Comparison of ENCODE assay signal across 8 cellular contexts in the genomic region with DNA sequence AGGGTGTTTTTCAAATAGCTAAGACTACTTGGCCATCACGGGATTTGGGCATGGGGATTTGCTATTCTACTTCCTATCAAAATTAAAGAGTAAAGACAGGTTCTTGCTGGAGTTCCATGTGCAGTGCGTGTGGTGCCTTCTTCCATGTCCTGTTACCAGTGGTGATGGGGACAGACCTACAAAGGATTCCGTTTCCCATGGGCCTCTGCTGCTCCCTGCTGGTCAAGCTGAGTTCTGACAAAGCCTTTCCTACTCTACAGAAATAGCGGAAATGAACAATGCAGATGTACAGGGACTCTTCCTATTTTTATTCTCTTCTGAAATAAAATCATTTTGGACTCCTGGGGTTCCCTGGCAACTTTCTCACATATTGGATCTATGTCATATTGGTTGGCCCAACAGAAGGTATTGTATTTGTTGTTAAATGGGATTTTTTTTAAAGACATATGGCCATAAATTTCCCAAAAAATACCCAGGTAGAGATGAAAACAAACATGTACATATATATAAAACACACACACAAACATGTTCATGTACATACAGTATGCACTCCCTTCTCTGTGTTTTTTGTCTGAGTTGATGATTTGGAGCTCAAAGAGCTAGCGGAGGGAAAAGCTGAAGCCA.
DNase-seq lines count a peak whose midpoint lies in the region; ATAC-seq, FAIRE-seq and TF ChIP-seq lines count a peak whose summit lies in the region.
"Had no signal": no experiment of that assay in that cellular context is flagged by ENCODE, and none has a peak within 500 bp of the region (broad histone marks: within the 10 kb centered on the region; RNA-seq: fewer than 3 reads in every experiment).

No MANE protein-coding gene starts in this region.

- peaks cover 3% of the 10 kb centered on the region for H3K4me1 Mint-ChIP-seq in activated naive CD8-positive, alpha-beta T cell treated with anti-CD3 and anti-CD28 coated beads for 36 hours

- H3K4me3 Mint-ChIP-seq in activated naive CD8-positive, alpha-beta T cell treated with anti-CD3 and anti-CD28 coated beads for 36 hours, result no peak overlapping the region
- H3K4me3 Mint-ChIP-seq: stimulated activated naive CD8-positive, alpha-beta T cell treated with anti-CD3 and anti-CD28 coated beads, Interleukin-15, Interleukin-2, amounts not matched to agents 100 ng/mL and 50 ng/mL, for 24 hours had no signal

- H3K36me3 Mint-ChIP-seq in activated naive CD8-positive, alpha-beta T cell treated with anti-CD3 and anti-CD28 coated beads for 36 hours, result peaks cover 4% of the 10 kb centered on the region

- no peak overlapping the region for H3K27ac Mint-ChIP-seq in activated naive CD8-positive, alpha-beta T cell treated with anti-CD3 and anti-CD28 coated beads for 36 hours
- H3K27ac Mint-ChIP-seq: stimulated activated naive CD8-positive, alpha-beta T cell treated with anti-CD3 and anti-CD28 coated beads, Interleukin-15, Interleukin-2, amounts not matched to agents 100 ng/mL and 50 ng/mL, for 24 hours had no signal

- peak; percentile 94 for ATAC-seq in HG02610 (IDR thresholded peaks at IDR 0.05; ENCODE audit: unreplicated experiment)
- ATAC-seq in Right ventricle myocardium superior (ENCODE audit: poor library complexity), result peak; percentile 90

- DNase-seq in GM12891 (ENCODE audit: insufficient read length, low spot score) (peak; percentile 25), NCI-H1048 (lab: John Stamatoyannopoulos, UW) (peak; percentile 38), SKM-1 (lab: John Stamatoyannopoulos, UW; ENCODE audit: unreplicated experiment) (peak; percentile 67), Right ventricle myocardium superior (peak; percentile 61), renal cortical epithelial cell (ENCODE audit: low read depth) (peak; percentile 75)
- DNase-seq in activated naive CD8-positive, alpha-beta T cell treated with anti-CD3 and anti-CD28 coated beads for 36 hours, result peak; percentile 68

- no peak for TF ChIP-seq POLR2A in GM12891 (IDR thresholded peaks at IDR 0.05; ENCODE audit: low read depth, low read length)

- FAIRE-seq in GM12891 (lab: Jason Lieb, UNC), result peak; percentile 92

- no peaks in the 10 kb centered on the region for H3K27me3 Mint-ChIP-seq in activated naive CD8-positive, alpha-beta T cell treated with anti-CD3 and anti-CD28 coated beads for 36 hours
- H3K27me3 Mint-ChIP-seq: stimulated activated naive CD8-positive, alpha-beta T cell treated with anti-CD3 and anti-CD28 coated beads, Interleukin-15, Interleukin-2, amounts not matched to agents 100 ng/mL and 50 ng/mL, for 24 hours had no signal

- intact Hi-C loops in Right ventricle myocardium superior (cut with DNase I), result loop anchor here (5.0 to 10.0 kb wide), 3 partner anchors 171 to 398 kb away; no protein-coding TSS in a partner anchor

- no peaks in the 10 kb centered on the region for H3K9me3 Mint-ChIP-seq in activated naive CD8-positive, alpha-beta T cell treated with anti-CD3 and anti-CD28 coated beads for 36 hours
- H3K9me3 Mint-ChIP-seq: stimulated activated naive CD8-positive, alpha-beta T cell treated with anti-CD3 and anti-CD28 coated beads, Interleukin-15, Interleukin-2, amounts not matched to agents 100 ng/mL and 50 ng/mL, for 24 hours had no signal

TF ChIP-seq in GM12891, 5 proteins besides CTCF, POLR2A, EP300 and RAD21:
- TF ChIP-seq SPI1 (IDR thresholded peaks at IDR 0.05; ENCODE audit: low read depth, low read length) (peak; percentile 53; the same call in 1 of the 2 replicates), PAX5 (IDR thresholded peaks at IDR 0.05; ENCODE audit: insufficient read depth, low read length, severe bottlenecking) (no peak)

Comparison
In these comparisons a context has a peak if more than half of its experiments do, and no peak if none do; other contexts are left out.
1. Peak in every context shown above with its lines: DNase-seq and ATAC-seq.
2. DNase-seq: peak in every context shown above with its lines; median percentile 75 in renal cortical epithelial cell; 68 in activated naive CD8-positive, alpha-beta T cell treated with anti-CD3 and anti-CD28 coated beads for 36 hours; 67 in SKM-1; 61 in Right ventricle myocardium superior; 38 in NCI-H1048; 25 in GM12891.